In genomic region chr4:164748375-164748774, GRCh38 we compare ENCODE assay signal across 1 cellular context.
TF ChIP-seq lines count a peak whose summit lies in the region.

No MANE protein-coding gene starts in this region.

TF ChIP-seq in SK-N-SH, 30 proteins besides CTCF, POLR2A, EP300 and RAD21 (continued from another document):
- TF ChIP-seq REST (IDR thresholded peaks at IDR 0.05; ENCODE audit: low read depth, low read length) (no peak), TEAD4 (IDR thresholded peaks at IDR 0.05; ENCODE audit: borderline replicate concordance, insufficient read depth) (no peak), USF1 (IDR thresholded peaks at IDR 0.05; ENCODE audit: borderline replicate concordance, low read depth) (no peak), GATA2 (CRISPR knock-in tag; IDR thresholded peaks at IDR 0.05) (no peak), ELF1 (IDR thresholded peaks at IDR 0.05) (no peak), TAF1 (IDR thresholded peaks at IDR 0.05; ENCODE audit: borderline replicate concordance, low read depth, low read length) (no peak), RFX5 (IDR thresholded peaks at IDR 0.05; ENCODE audit: low read length) (no peak), NFIC (IDR thresholded peaks at IDR 0.05; ENCODE audit: borderline replicate concordance) (no peak), NRF1 (IDR thresholded peaks at IDR 0.05; ENCODE audit: low read depth, low read length) (no peak), MEF2A (IDR thresholded peaks at IDR 0.05; ENCODE audit: borderline replicate concordance, low read depth) (no peak)
TF ChIP-seq in SK-N-SH: peak in this region for 0.
